ENCODE assay signal across 8 cellular contexts in the genomic region with DNA sequence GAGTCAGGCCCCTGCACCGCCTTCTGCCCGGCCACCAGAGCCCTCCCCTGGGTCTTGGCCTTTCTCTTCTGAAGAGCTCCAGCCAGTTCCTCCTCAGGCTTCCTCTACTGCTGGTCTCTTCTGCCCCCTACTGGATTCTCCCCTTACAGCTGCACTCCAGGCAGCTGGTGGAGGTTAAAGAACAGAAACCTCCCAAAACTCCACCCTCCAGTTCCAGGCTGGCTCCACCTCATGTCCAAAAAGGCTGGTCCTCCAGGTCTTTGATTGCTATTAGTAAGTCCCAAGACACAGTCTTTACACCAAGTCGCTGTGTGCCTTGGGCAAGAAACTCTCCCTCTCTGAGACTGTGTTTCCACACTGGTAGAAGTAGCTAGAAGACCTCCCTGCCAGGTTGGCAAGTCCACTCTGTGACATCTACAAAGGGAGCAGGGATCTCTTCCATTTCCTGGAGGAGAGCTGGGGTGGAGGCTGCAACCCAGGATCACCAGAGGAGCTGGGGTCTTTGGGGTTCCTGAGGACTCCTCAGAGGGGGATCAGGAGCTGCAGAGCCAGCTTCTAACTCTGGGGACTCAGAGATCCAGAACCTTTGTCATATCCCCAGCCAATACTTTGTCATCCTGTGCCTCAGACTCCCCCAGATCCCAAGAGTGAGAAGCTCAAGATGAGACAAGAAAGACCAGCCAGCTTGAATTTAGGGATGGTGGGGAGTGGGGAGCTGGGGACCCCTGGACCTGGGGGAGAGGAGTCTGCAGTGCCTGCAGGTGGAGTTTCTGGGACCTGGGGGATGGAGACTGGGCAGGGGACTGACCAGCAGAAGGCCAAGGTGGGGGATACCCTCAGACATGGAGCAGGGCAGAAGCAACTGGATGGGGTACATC. TPM values are rescaled to one million over a fixed set of nuclear protein-coding genes. Genes with fewer than 3 reads are reported as not detected.
DNase-seq lines count a peak whose midpoint lies in the region; ATAC-seq and TF ChIP-seq lines count a peak whose summit lies in the region.

No MANE protein-coding gene starts in this region.

- no peaks in the 10 kb centered on the region for H3K9me3 ChIP-seq in PC-3 (ENCODE audit: low read length)
- no peaks in the 10 kb centered on the region for H3K9me3 ChIP-seq in fibroblast of lung (ENCODE audit: control insufficient read depth, insufficient read depth, low read depth, low read length)
- H3K9me3 ChIP-seq in upper lobe of left lung, result no peaks in the 10 kb centered on the region

- H3K4me1 ChIP-seq in PC-3 (ENCODE audit: insufficient read depth, low read length) (no peaks in the 10 kb centered on the region), fibroblast of lung (ENCODE audit: control insufficient read depth, extremely low read depth, insufficient read depth, low read length) (no peaks in the 10 kb centered on the region), upper lobe of left lung (no peaks in the 10 kb centered on the region)

- peak; percentile 71 for ATAC-seq in PC-3
- ATAC-seq in upper lobe of left lung (ENCODE audit: low FRiP score in 2 of 2), result peak; percentile 24 to 82
- no peak for ATAC-seq in HG03439 (IDR thresholded peaks at IDR 0.05; ENCODE audit: unreplicated experiment)

- H3K9ac ChIP-seq in PC-3 (ENCODE audit: low read length) (no peak overlapping the region), fibroblast of lung (ENCODE audit: insufficient read depth, low read length) (no peak overlapping the region)

- TF ChIP-seq POLR2A in upper lobe of left lung (IDR thresholded peaks at IDR 0.05), result no peak

- WGBS in upper lobe of left lung, 2 donors, result 24 to 31% methylated on average over 2 to 3 of the region's 3 CpGs

- H3K4me3 ChIP-seq in GM06990 (replicated peaks; ENCODE audit: low read depth, low read length) (no peak overlapping the region), HL-60 (replicated peaks; ENCODE audit: insufficient read depth, low read length) (no peak overlapping the region), PC-3 (ENCODE audit: low read length) (no peak overlapping the region), fibroblast of lung (replicated peaks in 1 of 4; ENCODE audit: control extremely low read depth in 1 of 4, insufficient read depth in 1 of 4, low read depth in 3 of 4, low read length in 4 of 4) (no peak overlapping the region), upper lobe of left lung (no peak overlapping the region)

- H3K27ac ChIP-seq in HL-60 (replicated peaks) (no peak overlapping the region), PC-3 (ENCODE audit: low read length) (no peak overlapping the region), fibroblast of lung (ENCODE audit: insufficient read depth, low read length) (no peak overlapping the region), upper lobe of left lung (no peak overlapping the region)

- no peaks in the 10 kb centered on the region for H3K9me2 ChIP-seq in PC-3 (replicated peaks; ENCODE audit: low read length)

- POLR2A ChIA-PET in PC-3 (lab: Charles Lee; ENCODE audit: unreplicated experiment), result no interaction called here

- no peak overlapping the region for H2AFZ ChIP-seq in PC-3 (ENCODE audit: low read length)
- no peak overlapping the region for H2AFZ ChIP-seq in fibroblast of lung (ENCODE audit: low read length)

- no peaks in the 10 kb centered on the region for H3K9me3 Mint-ChIP-seq in nephron progenitor cell

- intact Hi-C loops in PC-3 (cut with micrococcal nuclease), result no loop called here

- no TSS peak for BruUV-seq in PC-3 (replicated peaks; lab: Mats Ljungman, UMichigan)

- no peaks in the 10 kb centered on the region for H3K36me3 ChIP-seq in GM06990 (ENCODE audit: control insufficient read depth, insufficient read depth, low read length)
- H3K36me3 ChIP-seq in PC-3 (ENCODE audit: low read depth, low read length), result no peaks in the 10 kb centered on the region
- no peaks in the 10 kb centered on the region for H3K36me3 ChIP-seq in fibroblast of lung (ENCODE audit: control insufficient read depth, insufficient read depth, low read length)
- H3K36me3 ChIP-seq in upper lobe of left lung, result no peaks in the 10 kb centered on the region

- no peak overlapping the region for H3K27ac Mint-ChIP-seq in nephron progenitor cell

- CTCF ChIA-PET in PC-3 (lab: Charles Lee), result interaction anchor here (0.5 to 1.3 kb wide), 7 partner anchors 24 to 298 kb away, joined by 3 to 9 read pairs (median 4); no protein-coding TSS in a partner anchor

- peaks cover 53% of the 10 kb centered on the region for H3K27me3 Mint-ChIP-seq in nephron progenitor cell (ENCODE audit: low read depth, poor library complexity)

- H4K20me1 ChIP-seq in PC-3 (ENCODE audit: low read length) (no peaks in the 10 kb centered on the region), fibroblast of lung (ENCODE audit: control insufficient read depth, extremely low read depth, insufficient read depth, low read length) (no peaks in the 10 kb centered on the region)

- no peaks in the 10 kb centered on the region for H3K36me3 Mint-ChIP-seq in nephron progenitor cell (ENCODE audit: low read depth)

- H3K4me3 Mint-ChIP-seq in nephron progenitor cell, result no peak overlapping the region

- H3K79me2 ChIP-seq in PC-3 (ENCODE audit: low read length) (no peaks in the 10 kb centered on the region), fibroblast of lung (ENCODE audit: control insufficient read depth, insufficient read depth, low read length) (no peaks in the 10 kb centered on the region)

- no peak overlapping the region for H3K4me2 ChIP-seq in PC-3 (ENCODE audit: low read length)
- no peak overlapping the region for H3K4me2 ChIP-seq in fibroblast of lung (ENCODE audit: extremely low read depth, insufficient read depth, low read length)

- H3K4me1 Mint-ChIP-seq in nephron progenitor cell, result no peaks in the 10 kb centered on the region

- TF ChIP-seq CTCF in GM06990 (IDR thresholded peaks at IDR 0.05; ENCODE audit: insufficient read depth, low read length, poor library complexity, severe bottlenecking) (peak; percentile 77), HL-60 (IDR thresholded peaks at IDR 0.05; ENCODE audit: insufficient read depth, low read length) (peak; percentile 86), PC-3 (conservative IDR thresholded peaks at IDR 0.05; ENCODE audit: low read depth, low read length) (peak; percentile 60), fibroblast of lung (conservative IDR thresholded peaks at IDR 0.05 in 1 of 2, IDR thresholded peaks at IDR 0.05 in 1 of 2; ENCODE audit: low read depth in 1 of 2, low read length in 2 of 2) (peak; percentile 45 to 72), nephron progenitor cell (IDR thresholded peaks at IDR 0.05) (peak; percentile 68), upper lobe of left lung (IDR thresholded peaks at IDR 0.05) (peak in 5 of 6 experiments; percentile 38 to 63 (median 62))

- no peaks in the 10 kb centered on the region for H3F3A ChIP-seq in PC-3 (ENCODE audit: low read length, unreplicated experiment)

- no peak for TF ChIP-seq EP300 in upper lobe of left lung (IDR thresholded peaks at IDR 0.05)

- no peaks in the 10 kb centered on the region for H3K27me3 ChIP-seq in GM06990 (replicated peaks; ENCODE audit: control insufficient read depth, insufficient read depth, low read length)
- no peaks in the 10 kb centered on the region for H3K27me3 ChIP-seq in HL-60 (ENCODE audit: insufficient read depth, poor library complexity, severe bottlenecking)
- peaks cover 12% of the 10 kb centered on the region; the same call in 1 of the 2 replicates for H3K27me3 ChIP-seq in PC-3 (ENCODE audit: low read length)
- H3K27me3 ChIP-seq in fibroblast of lung (ENCODE audit: control insufficient read depth, insufficient read depth, low read length), result no peaks in the 10 kb centered on the region
- H3K27me3 ChIP-seq in upper lobe of left lung, result no peaks in the 10 kb centered on the region

- no peak for DNase-seq in GM06990 (ENCODE audit: extremely low read depth, insufficient read length)
- DNase-seq in HL-60 (ENCODE audit: low read depth in 1 of 2, low spot score in 1 of 2), result peak; percentile 46 to 82
- peak; percentile 67 for DNase-seq in PC-3
- peak; percentile 54 for DNase-seq in activated T-cell treated with anti-CD3 and anti-CD28 coated beads for 4 hours
- DNase-seq in fibroblast of lung (ENCODE audit: low read depth in 2 of 2), result peak; percentile 12 to 64
- DNase-seq in nephron progenitor cell, result peak; percentile 69
- DNase-seq in upper lobe of left lung, result peak in 1 of 2 donors; percentile 42

RNA-seq across cellular contexts. Expression of a gene that starts 3.4 kb away (rescaled TPM):
- not detected in 2 replicates for total RNA-seq in PC-3 (2014; rRNA removed)
- not detected in 2 replicates for total RNA-seq in fibroblast of lung
- polyA plus RNA-seq in fibroblast of lung, result not detected in 2 replicates
- not detected in 2 replicates for polyA plus RNA-seq in fibroblast of lung (2012)
- polyA minus RNA-seq in fibroblast of lung (ENCODE audit: low replicate concordance), result not detected in 2 replicates
- 10 to 100 TPM in 4 of 6 donors, 1 to 10 TPM in 2; 4.3 to 58.5 (median 21.5) TPM for total RNA-seq in upper lobe of left lung
